21 cellular contexts compared by ENCODE assay signal in the genomic region with DNA sequence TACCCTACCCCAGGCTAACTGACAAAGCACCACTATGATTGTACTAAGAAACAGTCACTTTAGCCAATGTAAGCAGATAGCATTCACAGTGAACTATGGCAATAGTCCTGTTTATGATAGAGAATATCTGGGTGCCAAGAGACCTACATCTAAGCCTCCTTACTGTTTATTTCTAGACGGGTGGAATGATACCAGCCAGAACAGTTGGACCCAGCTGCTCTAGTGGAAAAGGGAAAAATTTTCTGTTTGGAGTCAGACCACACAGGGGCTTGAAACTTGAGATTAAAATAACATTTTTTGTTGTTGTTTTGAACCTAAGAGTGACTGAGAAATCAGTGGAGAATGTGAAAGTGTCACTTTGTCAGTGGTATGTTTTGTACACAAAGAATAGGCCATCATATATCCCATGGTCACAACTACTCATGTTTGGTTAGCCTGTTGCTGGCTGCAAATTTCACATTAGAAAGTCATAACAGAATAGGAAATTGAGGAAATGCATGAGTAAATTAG.
"Had no signal": no experiment of that assay in that cellular context is flagged by ENCODE, and none has a peak within 500 bp of the region (broad histone marks: within the 10 kb centered on the region; RNA-seq: fewer than 3 reads in every experiment).

No MANE protein-coding gene starts in this region.

- FAIRE-seq: kidney, pancreas had no signal

- H3K27me3 Mint-ChIP-seq: activated naive CD4-positive, alpha-beta T cell treated with anti-CD3 and anti-CD28 coated beads, Interleukin-2, amount 50 U/mL, for 24 hours; stimulated activated naive CD8-positive, alpha-beta T cell treated with anti-CD3 and anti-CD28 coated beads, Interleukin-15, Interleukin-2, amounts not matched to agents 100 ng/mL and 50 ng/mL, for 24 hours had no signal

- H3K27me3 ChIP-seq: cardiac muscle cell, foreskin keratinocyte, right atrium auricular region, thyroid gland had no signal

- H3K4me1 Mint-ChIP-seq: activated naive CD4-positive, alpha-beta T cell treated with anti-CD3 and anti-CD28 coated beads, Interleukin-2, amount 50 U/mL, for 24 hours had no signal

- ATAC-seq: foreskin keratinocyte, left lobe of liver, pancreas, psoas muscle, WTC11 had no signal

- H3K9me3 ChIP-seq: pancreas, psoas muscle, right atrium auricular region, thyroid gland had no signal

- H3K4me3 ChIP-seq: cardiac muscle cell, pancreas, psoas muscle, right atrium auricular region, thyroid gland had no signal

- H3K36me3 ChIP-seq: cardiac muscle cell, pancreas, right atrium auricular region, thyroid gland had no signal

- H3K9me3 Mint-ChIP-seq: activated naive CD4-positive, alpha-beta T cell treated with anti-CD3 and anti-CD28 coated beads, Interleukin-2, amount 50 U/mL, for 24 hours; nephron progenitor cell; stimulated activated naive CD8-positive, alpha-beta T cell treated with anti-CD3 and anti-CD28 coated beads, Interleukin-15, Interleukin-2, amounts not matched to agents 100 ng/mL and 50 ng/mL, for 24 hours had no signal

- H3K4me1 ChIP-seq: pancreas, psoas muscle, right atrium auricular region, thyroid gland had no signal

- H3K4me3 Mint-ChIP-seq: activated naive CD4-positive, alpha-beta T cell treated with anti-CD3 and anti-CD28 coated beads, Interleukin-2, amount 50 U/mL, for 24 hours; nephron progenitor cell; stimulated activated naive CD8-positive, alpha-beta T cell treated with anti-CD3 and anti-CD28 coated beads, Interleukin-15, Interleukin-2, amounts not matched to agents 100 ng/mL and 50 ng/mL, for 24 hours; WTC11 had no signal

- H3K27ac Mint-ChIP-seq: activated naive CD4-positive, alpha-beta T cell treated with anti-CD3 and anti-CD28 coated beads, Interleukin-2, amount 50 U/mL, for 24 hours; nephron progenitor cell; stimulated activated naive CD8-positive, alpha-beta T cell treated with anti-CD3 and anti-CD28 coated beads, Interleukin-15, Interleukin-2, amounts not matched to agents 100 ng/mL and 50 ng/mL, for 24 hours; WTC11 had no signal

- DNase-seq: activated gamma-delta T cell treated with Interleukin-2 at 50 U/mL for 16 hours; activated T-cell treated with anti-CD3 and anti-CD28 coated beads, Interleukin-2, amount 50 U/mL, for 1 hour; aorta; foreskin keratinocyte; kidney; mammary epithelial cell; midbrain; nephron progenitor cell; pancreas; psoas muscle; stimulated activated CD4-positive, alpha-beta T cell treated with anti-CD3 and anti-CD28 coated beads, Interleukin-1b, Interleukin-23, amount 100 ng/mL, for 48 hours; substantia nigra; T1000; thyroid gland had no signal

- H3K36me3 Mint-ChIP-seq: activated naive CD4-positive, alpha-beta T cell treated with anti-CD3 and anti-CD28 coated beads, Interleukin-2, amount 50 U/mL, for 24 hours; WTC11 had no signal

- H3K27ac ChIP-seq: cardiac muscle cell, epithelial cell of prostate, foreskin keratinocyte, pancreas, psoas muscle, right atrium auricular region, thyroid gland had no signal
